9 cellular contexts compared by ENCODE assay signal in the genomic region with DNA sequence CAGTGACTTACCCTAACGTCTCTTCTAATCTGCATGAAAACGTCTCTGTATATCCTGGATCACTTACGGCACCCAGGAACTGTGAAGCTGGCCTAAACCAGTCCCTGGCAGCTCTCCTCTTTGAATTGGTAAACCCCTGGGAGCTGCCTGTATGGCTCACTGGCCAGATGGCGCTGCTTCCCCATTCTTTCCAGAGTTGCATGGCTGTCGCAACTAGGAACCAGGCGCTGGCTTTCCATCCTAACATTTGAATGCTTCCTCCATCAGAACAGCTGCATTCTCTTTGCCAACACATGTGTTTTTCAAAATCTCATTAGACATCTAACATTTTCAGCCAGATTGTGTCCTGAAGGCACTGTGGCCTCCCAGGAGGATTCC. TPM values are rescaled to one million over a fixed set of nuclear protein-coding genes. Genes with fewer than 3 reads are reported as not detected.
A peak's percentile ranks its signal among the peaks of the same experiment; 100 is the strongest.
DNase-seq lines count a peak whose midpoint lies in the region; ATAC-seq and TF ChIP-seq lines count a peak whose summit lies in the region.
"Had no signal": no experiment of that assay in that cellular context is flagged by ENCODE, and none has a peak within 500 bp of the region (broad histone marks: within the 10 kb centered on the region; RNA-seq: fewer than 3 reads in every experiment).

No MANE protein-coding gene starts in this region.

- H3K4me3 Mint-ChIP-seq in T-helper 2 cell treated with Interferon-gamma antibody and Interleukin-4, amounts not matched to agents 5 μg/mL and 100 μg/mL, for 36 hours: no peak overlapping the region
- H3K4me3 Mint-ChIP-seq: dendritic cell treated with granulocyte-macrophage colony-stimulating factor and Interleukin-4, amounts not matched to agents 40 ng/mL and 50 ng/mL, for 4 days had no signal

- intact Hi-C loops in lower lobe of right lung (cut with DNase I): no loop called here

- POLR2A ChIA-PET in BJ (lab: Charles Lee): no interaction called here

- H3K4me3 ChIP-seq in BJ (ENCODE audit: low read depth, low read length) (no peak overlapping the region), lower lobe of right lung (no peak overlapping the region)

- no peak overlapping the region for H3K27ac Mint-ChIP-seq in T-helper 2 cell treated with Interferon-gamma antibody and Interleukin-4, amounts not matched to agents 5 μg/mL and 100 μg/mL, for 36 hours
- H3K27ac Mint-ChIP-seq: dendritic cell treated with granulocyte-macrophage colony-stimulating factor and Interleukin-4, amounts not matched to agents 40 ng/mL and 50 ng/mL, for 4 days had no signal

- H3K36me3 Mint-ChIP-seq in T-helper 2 cell treated with Interferon-gamma antibody and Interleukin-4, amounts not matched to agents 5 μg/mL and 100 μg/mL, for 36 hours (ENCODE audit: low read depth): no peaks in the 10 kb centered on the region

- H3K27ac ChIP-seq in VCaP (0 out of 2 replicates have a peak overlapping the region, but pooled peaks have one; percentile 3), lower lobe of right lung (no peak overlapping the region)

- no peaks in the 10 kb centered on the region for H3K36me3 ChIP-seq in BJ (ENCODE audit: control insufficient read depth, insufficient read depth, low read length)
- H3K36me3 ChIP-seq in lower lobe of right lung: no peaks in the 10 kb centered on the region

- no peaks in the 10 kb centered on the region for H3K4me1 ChIP-seq in lower lobe of right lung

- H3K27me3 Mint-ChIP-seq in T-helper 2 cell treated with Interferon-gamma antibody and Interleukin-4, amounts not matched to agents 5 μg/mL and 100 μg/mL, for 36 hours (ENCODE audit: low read depth): no peaks in the 10 kb centered on the region

- H3K4me1 Mint-ChIP-seq in T-helper 2 cell treated with Interferon-gamma antibody and Interleukin-4, amounts not matched to agents 5 μg/mL and 100 μg/mL, for 36 hours (ENCODE audit: low read depth): peaks cover 1% of the 10 kb centered on the region

- TF ChIP-seq CTCF in BJ (IDR thresholded peaks at IDR 0.05; ENCODE audit: insufficient read depth, low read depth, low read length): peak; percentile 29; the same call in 1 of the 2 replicates
- TF ChIP-seq CTCF in VCaP (conservative IDR thresholded peaks at IDR 0.05): peak; percentile 25; the same call in 1 of the 2 replicates
- TF ChIP-seq CTCF in lower lobe of right lung (IDR thresholded peaks at IDR 0.05): peak; percentile 21

- DNase-seq in BJ (ENCODE audit: low read depth) (no peak), MV-4-11 (lab: John Stamatoyannopoulos, UW) (peak; percentile 68), lower lobe of right lung (peak; percentile 49), NCI-H226 (no peak), GDM1 (lab: John Stamatoyannopoulos, UW) (no peak)
- DNase-seq in T-helper 2 cell treated with Interferon-gamma antibody and Interleukin-4, amounts not matched to agents 5 μg/mL and 100 μg/mL, for 36 hours (ENCODE audit: low spot score): no peak

- CTCF ChIA-PET in BJ (lab: Yijun Ruan, JAX): interaction anchor here (1.0 to 2.4 kb wide), 2 partner anchors 231 to 240 kb away, joined by 3 to 9 read pairs; no protein-coding TSS in a partner anchor

- no peaks in the 10 kb centered on the region for H3K9me3 ChIP-seq in lower lobe of right lung

- no peaks in the 10 kb centered on the region for H3K27me3 ChIP-seq in BJ (ENCODE audit: control insufficient read depth, insufficient read depth, low read length)
- H3K27me3 ChIP-seq in lower lobe of right lung (ENCODE audit: low read depth): peaks cover 7% of the 10 kb centered on the region

- peak; percentile 9 for ATAC-seq in GM21390 (IDR thresholded peaks at IDR 0.05; ENCODE audit: unreplicated experiment)
- no peak for ATAC-seq in lower lobe of right lung

- H3K9me3 Mint-ChIP-seq in T-helper 2 cell treated with Interferon-gamma antibody and Interleukin-4, amounts not matched to agents 5 μg/mL and 100 μg/mL, for 36 hours: no peaks in the 10 kb centered on the region
- H3K9me3 Mint-ChIP-seq: dendritic cell treated with granulocyte-macrophage colony-stimulating factor and Interleukin-4, amounts not matched to agents 40 ng/mL and 50 ng/mL, for 4 days had no signal

RNA-seq across cellular contexts. Expression of a gene that starts 8.0 kb away (rescaled TPM):
- not detected in 2 replicates for polyA plus RNA-seq in BJ (2011; rRNA removed)
- polyA minus RNA-seq in BJ (2011; rRNA and poly(A)+ RNA removed): not detected in 2 replicates
- not detected for total RNA-seq in lower lobe of right lung

Comparison
In these comparisons a context has a peak if more than half of its experiments do, and no peak if none do; other contexts are left out.
1. DNase-seq: peak in MV-4-11 (single experiment) and lower lobe of right lung (single experiment); none in BJ (single experiment), T-helper 2 cell treated with Interferon-gamma antibody and Interleukin-4, amounts not matched to agents 5 μg/mL and 100 μg/mL, for 36 hours (single experiment), NCI-H226 (single experiment) and GDM1 (single experiment).
2. Peak in every context shown above with its lines, with median percentiles within 50 percentile points of each other: CTCF ChIP-seq.